ENCODE assay signal across 32 cellular contexts in the genomic region with DNA sequence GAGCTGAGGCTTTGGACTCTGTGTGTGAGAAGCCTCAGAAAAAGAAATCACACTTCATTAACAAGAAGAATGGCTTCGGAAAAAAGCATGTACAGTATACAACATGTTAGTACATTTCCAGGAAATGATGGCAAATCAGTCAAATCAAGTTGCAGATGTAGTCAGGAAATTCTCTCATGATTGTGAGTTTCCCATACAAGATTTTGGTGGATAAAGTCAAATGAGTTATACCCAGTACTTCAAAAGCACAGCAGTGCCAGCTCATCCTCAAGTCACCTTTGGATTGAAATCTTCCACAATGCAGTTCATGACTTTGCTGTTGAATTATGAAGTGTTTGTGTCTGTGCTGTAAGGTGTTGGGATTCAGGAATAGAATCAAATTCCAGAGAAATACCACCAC.
"Had no signal": no experiment of that assay in that cellular context is flagged by ENCODE, and none has a peak within 500 bp of the region (broad histone marks: within the 10 kb centered on the region; RNA-seq: fewer than 3 reads in every experiment).

No MANE protein-coding gene starts in this region.

- H3K4me3 ChIP-seq: adrenal gland, esophagus muscularis mucosa, left lung, lung, pancreas, prostate gland, sigmoid colon, thoracic aorta, uterus had no signal

- H3K27me3 Mint-ChIP-seq: activated naive CD8-positive, alpha-beta T cell treated with anti-CD3 and anti-CD28 coated beads for 36 hours; stimulated activated naive CD8-positive, alpha-beta T cell treated with anti-CD3 and anti-CD28 coated beads, Interleukin-15, Interleukin-2, amounts not matched to agents 100 ng/mL and 50 ng/mL, for 24 hours; T-cell; type B pancreatic cell had no signal

- H3K4me1 Mint-ChIP-seq: neural crest cell; stimulated activated effector memory CD8-positive, alpha-beta T cell treated with anti-CD3 and anti-CD28 coated beads, Interleukin-12 subunit alpha, Interleukin-12 subunit beta, amount 100 ng/mL, for 72 hours; T-cell had no signal

- ATAC-seq: left lung; pancreas; stimulated activated effector memory CD8-positive, alpha-beta T cell treated with anti-CD3 and anti-CD28 coated beads, Interleukin-12 subunit alpha, Interleukin-12 subunit beta, amount 100 ng/mL, for 72 hours; T-cell had no signal

- DNase-seq: activated CD4-positive, alpha-beta T cell treated with anti-CD3 and anti-CD28 coated beads for 4 hours; activated CD4-positive, alpha-beta T cell treated with anti-CD3 and anti-CD28 coated beads, Interleukin-2, amount 50 U/mL, for 48 hours; activated CD4-positive, CD25-positive, alpha-beta regulatory T cell; activated CD8-positive, alpha-beta memory T cell treated with anti-CD3 and anti-CD28 coated beads, Interleukin-2, amount 50 U/mL, for 4 hours; activated effector memory CD4-positive, alpha-beta T cell treated with anti-CD3 and anti-CD28 coated beads, Interleukin-2, amount 50 U/mL, for 16 hours; activated naive CD4-positive, alpha-beta T cell treated with anti-CD3 and anti-CD28 coated beads for 36 hours; activated naive CD8-positive, alpha-beta T cell treated with anti-CD3 and anti-CD28 coated beads for 36 hours; activated T-cell treated with anti-CD3 and anti-CD28 coated beads, Interleukin-2, amount 50 U/mL, for 1 hour; adrenal gland; aorta; caudate nucleus; cortex of kidney; kidney glomerular epithelial cell; left lung; nucleus accumbens; pancreas; sigmoid colon; small intestine; stimulated activated CD4-positive, alpha-beta T cell treated with anti-CD3 and anti-CD28 coated beads, Interleukin-4, amount 100 ng/mL, for 24 hours; T-cell; uterus had no signal

- H3K36me3 Mint-ChIP-seq: brain; stimulated activated effector memory CD8-positive, alpha-beta T cell treated with anti-CD3 and anti-CD28 coated beads, Interleukin-12 subunit alpha, Interleukin-12 subunit beta, amount 100 ng/mL, for 72 hours; type B pancreatic cell had no signal

- H3K4me3 Mint-ChIP-seq: activated naive CD4-positive, alpha-beta T cell treated with anti-CD3 and anti-CD28 coated beads for 36 hours; activated naive CD8-positive, alpha-beta T cell treated with anti-CD3 and anti-CD28 coated beads for 36 hours; activated T-helper 1 cell treated with anti-CD3 and anti-CD28 coated beads, Interleukin-12 subunit alpha, Interleukin-12 subunit beta, Interleukin-2, Interleukin-4 antibody, amounts not matched to agents 30 ng/mL and 10 ng/mL and 1 ng/mL, durations not matched to agents 14 hours and 24 hours and 36 hours; brain; neural crest cell; stimulated activated effector memory CD8-positive, alpha-beta T cell treated with anti-CD3 and anti-CD28 coated beads, Interleukin-12 subunit alpha, Interleukin-12 subunit beta, amount 100 ng/mL, for 72 hours; stimulated activated naive CD8-positive, alpha-beta T cell treated with anti-CD3 and anti-CD28 coated beads, Interleukin-15, Interleukin-2, amounts not matched to agents 100 ng/mL and 50 ng/mL, for 24 hours; T-cell; T-helper 2 cell treated with Interferon-gamma antibody and Interleukin-4, amounts not matched to agents 5 μg/mL and 100 μg/mL, for 36 hours; type B pancreatic cell had no signal

- H3K9me3 Mint-ChIP-seq: activated naive CD4-positive, alpha-beta T cell treated with anti-CD3 and anti-CD28 coated beads for 36 hours; activated naive CD8-positive, alpha-beta T cell treated with anti-CD3 and anti-CD28 coated beads for 36 hours; activated T-helper 1 cell treated with anti-CD3 and anti-CD28 coated beads, Interleukin-12 subunit alpha, Interleukin-12 subunit beta, Interleukin-2, Interleukin-4 antibody, amounts not matched to agents 30 ng/mL and 10 ng/mL and 1 ng/mL, durations not matched to agents 14 hours and 24 hours and 36 hours; stimulated activated effector memory CD8-positive, alpha-beta T cell treated with anti-CD3 and anti-CD28 coated beads, Interleukin-12 subunit alpha, Interleukin-12 subunit beta, amount 100 ng/mL, for 72 hours; stimulated activated naive CD8-positive, alpha-beta T cell treated with anti-CD3 and anti-CD28 coated beads, Interleukin-15, Interleukin-2, amounts not matched to agents 100 ng/mL and 50 ng/mL, for 24 hours; T-helper 2 cell treated with Interferon-gamma antibody and Interleukin-4, amounts not matched to agents 5 μg/mL and 100 μg/mL, for 36 hours; type B pancreatic cell had no signal

- H3K27ac Mint-ChIP-seq: activated naive CD4-positive, alpha-beta T cell treated with anti-CD3 and anti-CD28 coated beads for 36 hours; activated T-helper 1 cell treated with anti-CD3 and anti-CD28 coated beads, Interleukin-12 subunit alpha, Interleukin-12 subunit beta, Interleukin-2, Interleukin-4 antibody, amounts not matched to agents 30 ng/mL and 10 ng/mL and 1 ng/mL, durations not matched to agents 14 hours and 24 hours and 36 hours; brain; stimulated activated effector memory CD8-positive, alpha-beta T cell treated with anti-CD3 and anti-CD28 coated beads, Interleukin-12 subunit alpha, Interleukin-12 subunit beta, amount 100 ng/mL, for 72 hours; stimulated activated naive CD8-positive, alpha-beta T cell treated with anti-CD3 and anti-CD28 coated beads, Interleukin-15, Interleukin-2, amounts not matched to agents 100 ng/mL and 50 ng/mL, for 24 hours; T-cell; T-helper 2 cell treated with Interferon-gamma antibody and Interleukin-4, amounts not matched to agents 5 μg/mL and 100 μg/mL, for 36 hours; type B pancreatic cell had no signal
